15 cellular contexts compared by ENCODE assay signal in genomic region chr17:11928436-11928835, GRCh38.
"Had no signal": no experiment of that assay in that cellular context is flagged by ENCODE, and none has a peak within 500 bp of the region (broad histone marks: within the 10 kb centered on the region; RNA-seq: fewer than 3 reads in every experiment).

No MANE protein-coding gene starts in this region.

- DNase-seq: activated CD4-positive, alpha-beta T cell treated with anti-CD3 and anti-CD28 coated beads for 1 hour; activated CD8-positive, alpha-beta memory T cell treated with anti-CD3 and anti-CD28 coated beads, Interleukin-2, amount 50 U/mL, for 4 hours; activated CD8-positive, alpha-beta T cell treated with anti-CD3 and anti-CD28 coated beads for 36 hours; activated gamma-delta T cell treated with Interleukin-2 at 50 U/mL for 16 hours; activated naive CD8-positive, alpha-beta T cell treated with anti-CD3 and anti-CD28 coated beads, Interleukin-2, amount 10 ng/mL, durations not matched to agents 7 days and 5 days; activated T-cell treated with anti-CD3 and anti-CD28 coated beads, Interleukin-2, amount 50 U/mL, for 72 hours; aorta; heart right ventricle; kidney; left ventricle myocardium superior; stimulated activated CD4-positive, alpha-beta T cell treated with anti-CD3 and anti-CD28 coated beads, Interleukin-4, amount 100 ng/mL, for 4 hours; stimulated activated naive CD8-positive, alpha-beta T cell treated with anti-CD3 and anti-CD28 coated beads, Interleukin-15, amount 100 ng/mL, for 72 hours; testis; upper lobe of right lung had no signal

- H3K9me3 ChIP-seq: testis, upper lobe of right lung had no signal

- H3K4me1 Mint-ChIP-seq: activated naive CD8-positive, alpha-beta T cell treated with anti-CD3 and anti-CD28 coated beads, Interleukin-2, amount 10 ng/mL, durations not matched to agents 7 days and 5 days; stimulated activated naive CD8-positive, alpha-beta T cell treated with anti-CD3 and anti-CD28 coated beads, Interleukin-15, amount 100 ng/mL, for 72 hours had no signal

- ATAC-seq: activated CD8-positive, alpha-beta T cell treated with anti-CD3 and anti-CD28 coated beads for 36 hours; activated T-cell treated with anti-CD3 and anti-CD28 coated beads, Interleukin-2, amount 50 U/mL, for 72 hours; heart right ventricle; left ventricle myocardium superior; stimulated activated naive CD8-positive, alpha-beta T cell treated with anti-CD3 and anti-CD28 coated beads, Interleukin-15, amount 100 ng/mL, for 72 hours; upper lobe of right lung had no signal

- H3K27me3 Mint-ChIP-seq: activated naive CD8-positive, alpha-beta T cell treated with anti-CD3 and anti-CD28 coated beads, Interleukin-2, amount 10 ng/mL, durations not matched to agents 7 days and 5 days had no signal

- H3K4me1 ChIP-seq: upper lobe of right lung had no signal

- H3K27ac ChIP-seq: heart right ventricle, testis, upper lobe of right lung had no signal

- H3K4me3 Mint-ChIP-seq: activated CD8-positive, alpha-beta T cell treated with anti-CD3 and anti-CD28 coated beads for 36 hours; activated naive CD8-positive, alpha-beta T cell treated with anti-CD3 and anti-CD28 coated beads, Interleukin-2, amount 10 ng/mL, durations not matched to agents 7 days and 5 days; activated T-cell treated with anti-CD3 and anti-CD28 coated beads, Interleukin-2, amount 50 U/mL, for 72 hours; stimulated activated naive CD8-positive, alpha-beta T cell treated with anti-CD3 and anti-CD28 coated beads, Interleukin-15, amount 100 ng/mL, for 72 hours had no signal

- H3K27ac Mint-ChIP-seq: activated CD8-positive, alpha-beta T cell treated with anti-CD3 and anti-CD28 coated beads for 36 hours; activated naive CD8-positive, alpha-beta T cell treated with anti-CD3 and anti-CD28 coated beads, Interleukin-2, amount 10 ng/mL, durations not matched to agents 7 days and 5 days; activated T-cell treated with anti-CD3 and anti-CD28 coated beads, Interleukin-2, amount 50 U/mL, for 72 hours; stimulated activated naive CD8-positive, alpha-beta T cell treated with anti-CD3 and anti-CD28 coated beads, Interleukin-15, amount 100 ng/mL, for 72 hours had no signal

- H3K4me3 ChIP-seq: heart right ventricle, testis, upper lobe of right lung had no signal

- H3K36me3 ChIP-seq: heart right ventricle, upper lobe of right lung had no signal

- H3K9me3 Mint-ChIP-seq: activated CD8-positive, alpha-beta T cell treated with anti-CD3 and anti-CD28 coated beads for 36 hours; activated naive CD8-positive, alpha-beta T cell treated with anti-CD3 and anti-CD28 coated beads, Interleukin-2, amount 10 ng/mL, durations not matched to agents 7 days and 5 days had no signal

- FAIRE-seq: frontal cortex, kidney had no signal

- H3K36me3 Mint-ChIP-seq: activated naive CD8-positive, alpha-beta T cell treated with anti-CD3 and anti-CD28 coated beads, Interleukin-2, amount 10 ng/mL, durations not matched to agents 7 days and 5 days had no signal

- H3K27me3 ChIP-seq: heart right ventricle, testis, upper lobe of right lung had no signal
